ENCODE assay signal across 8 cellular contexts in genomic region chr11:6481924-6482275, GRCh38. TPM values are rescaled to one million over a fixed set of nuclear protein-coding genes. Genes with fewer than 3 reads are reported as not detected.
DNase-seq lines count a peak whose midpoint lies in the region; ATAC-seq and TF ChIP-seq lines count a peak whose summit lies in the region.

No MANE protein-coding gene starts in this region.

- TF ChIP-seq CTCF in VCaP (conservative IDR thresholded peaks at IDR 0.05) (no peak), foreskin keratinocyte (conservative IDR thresholded peaks at IDR 0.05) (peak; percentile 1)

- peak; percentile 21 for DNase-seq in stimulated activated CD4-positive, alpha-beta T cell treated with anti-CD3 and anti-CD28 coated beads, Interleukin-15, amount 100 ng/mL, for 24 hours
- no peak for DNase-seq in stimulated activated CD4-positive, alpha-beta T cell treated with anti-CD3 and anti-CD28 coated beads, Interleukin-2, amount 100 ng/mL, for 48 hours
- no peak for DNase-seq in foreskin keratinocyte
- DNase-seq in skeletal muscle cell (ENCODE audit: low read depth), result no peak
- DNase-seq in OCI-M1 (lab: John Stamatoyannopoulos, UW), result no peak
- DNase-seq in T1000 (lab: John Stamatoyannopoulos, UW), result no peak
- no peak for DNase-seq in NCI-H524 treated with DMSO at 0.1 percent for 48 hours (lab: John Stamatoyannopoulos, UW)

- peak; percentile 18 for ATAC-seq in foreskin keratinocyte

- H3K4me3 ChIP-seq in skeletal muscle cell (ENCODE audit: low read depth, low read length), result peak overlapping the region; percentile 80

- peak overlapping the region; percentile 80 for H3K27ac ChIP-seq in VCaP
- H3K27ac ChIP-seq in foreskin keratinocyte, result peak overlapping the region; percentile 94

- no peaks in the 10 kb centered on the region for H3K27me3 ChIP-seq in foreskin keratinocyte

- peaks cover 7% of the 10 kb centered on the region for H3K4me1 ChIP-seq in foreskin keratinocyte

RNA-seq across cellular contexts. Expression of gene TIMM10B, which starts 0.6 kb away (rescaled TPM):
- 32.4 and 33.2 TPM in 2 replicates for total RNA-seq in foreskin keratinocyte
- polyA plus RNA-seq in foreskin keratinocyte, result 31.2 and 33.0 TPM in 2 replicates

RNA-seq across cellular contexts. Expression of gene ARFIP2, which starts 0.8 kb away (rescaled TPM):
- total RNA-seq in foreskin keratinocyte, result 53.0 and 59.4 TPM in 2 replicates
- polyA plus RNA-seq in foreskin keratinocyte, result 53.7 and 60.4 TPM in 2 replicates

RNA-seq across cellular contexts. Expression of gene TRIM3, which starts 8.2 kb away (rescaled TPM):
- 14.7 and 15.4 TPM in 2 replicates for total RNA-seq in foreskin keratinocyte
- polyA plus RNA-seq in foreskin keratinocyte, result 11.3 and 13.8 TPM in 2 replicates

RNA-seq across cellular contexts. Expression of gene DNHD1, which starts 15.2 kb away (rescaled TPM):
- total RNA-seq in foreskin keratinocyte, result 2.0 and 2.2 TPM in 2 replicates
- 0.91 and 0.92 TPM in 2 replicates for polyA plus RNA-seq in foreskin keratinocyte

RNA-seq across cellular contexts. Expression of gene HPX, which starts 41.1 kb away (rescaled TPM):
- 0.14 and 0.24 TPM in 2 replicates for total RNA-seq in foreskin keratinocyte
- 0.10 and 0.38 TPM in 2 replicates for polyA plus RNA-seq in foreskin keratinocyte
